Comparison of ENCODE assay signal across 1 cellular context in genomic region chr16:46632778-46633733, GRCh38.
TF ChIP-seq lines count a peak whose summit lies in the region.

No MANE protein-coding gene starts in this region.

TF ChIP-seq in GM12878, 131 proteins besides CTCF, POLR2A, EP300 and RAD21:
- TF ChIP-seq EGR1 (IDR thresholded peaks at IDR 0.05; ENCODE audit: borderline replicate concordance in 1 of 2, low read depth in 2 of 2, low read length in 2 of 2) = no peak
- no peak for TF ChIP-seq SREBF2 (IDR thresholded peaks at IDR 0.05; ENCODE audit: low read length)
- no peak for TF ChIP-seq FOXK2 (IDR thresholded peaks at IDR 0.05)
- no peak for TF ChIP-seq IRF5 (IDR thresholded peaks at IDR 0.05; ENCODE audit: borderline replicate concordance)
- TF ChIP-seq SRF (IDR thresholded peaks at IDR 0.05; ENCODE audit: low read depth in 2 of 2, low read length in 2 of 2) = no peak; a peak in 1 of 4 replicates
- TF ChIP-seq TARDBP (IDR thresholded peaks at IDR 0.05; ENCODE audit: borderline replicate concordance) = no peak
- TF ChIP-seq CHD2 (IDR thresholded peaks at IDR 0.05; ENCODE audit: borderline replicate concordance, low read depth, low read length) = no peak
- no peak for TF ChIP-seq SKIL (IDR thresholded peaks at IDR 0.05; ENCODE audit: low read depth, poor library complexity, severe bottlenecking)
- TF ChIP-seq TAF1 (IDR thresholded peaks at IDR 0.05; ENCODE audit: borderline replicate concordance, low read depth, low read length) = peak; percentile 16; the same call in 1 of the 2 replicates
